In the genomic region with DNA sequence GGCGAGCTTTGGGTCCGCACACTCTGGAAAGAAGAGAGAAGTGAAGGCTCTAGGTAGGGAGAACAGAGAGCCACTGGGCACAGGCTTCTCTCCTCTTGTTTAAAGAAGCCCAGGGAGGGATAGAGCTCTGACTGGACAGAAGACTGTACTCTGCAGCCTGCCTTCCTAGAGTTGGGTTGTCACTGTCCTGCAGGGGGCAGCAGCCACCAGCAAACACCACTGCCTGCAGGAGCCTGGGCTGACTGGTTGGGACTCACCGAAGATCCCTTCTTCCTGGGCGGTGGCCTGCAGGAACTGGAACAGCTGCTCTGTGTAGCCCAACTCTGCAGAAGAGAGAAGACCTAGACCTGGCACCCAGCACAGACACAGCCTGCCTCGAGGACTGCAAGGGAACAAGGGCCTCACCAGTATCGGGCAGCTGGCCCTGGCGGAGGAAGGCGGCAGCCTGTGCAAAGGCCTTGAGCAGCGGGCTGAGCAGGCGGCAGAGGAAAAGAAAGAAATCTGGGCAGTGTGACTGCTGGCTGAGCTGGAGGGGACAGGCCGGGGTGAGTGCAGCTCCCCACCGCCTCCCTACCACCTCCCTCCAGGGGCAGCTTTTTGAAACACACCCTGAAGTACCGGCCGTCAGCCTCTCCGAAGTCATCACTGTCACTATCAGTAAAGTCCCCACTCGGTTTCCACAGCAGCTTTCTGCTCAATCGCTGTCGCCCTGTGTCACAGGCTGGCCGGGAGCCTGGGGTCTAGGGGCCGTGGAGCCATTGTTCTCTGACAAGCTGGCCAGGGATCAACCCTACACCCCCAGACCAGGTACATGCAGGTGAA, we compare ENCODE assay signal across 8 cellular contexts. TPM values are rescaled to one million over a fixed set of nuclear protein-coding genes. Genes with fewer than 3 reads are reported as not detected.
DNase-seq lines count a peak whose midpoint lies in the region; ATAC-seq, FAIRE-seq and TF ChIP-seq lines count a peak whose summit lies in the region.
"Not testable (repeated sequence)": the region's sequence is repeated elsewhere in the genome, so short reads cannot be mapped to it uniquely, and the experiment has no call there.

No MANE protein-coding gene starts in this region.

- TF ChIP-seq CTCF in epithelial cell of esophagus (IDR thresholded peaks at IDR 0.05; ENCODE audit: insufficient read depth, low read depth, low read length, missing control alignments) (peak; percentile 77), lower lobe of right lung (IDR thresholded peaks at IDR 0.05) (peak; percentile 79)

- H3K4me3 ChIP-seq in SJCRH30; epithelial cell of esophagus (ENCODE audit: low read length); lower lobe of right lung: not testable (repeated sequence)

- not testable (repeated sequence) for H3K36me3 ChIP-seq in SJCRH30, lower lobe of right lung

- H3K9me3 ChIP-seq in SJCRH30 (replicated peaks); lower lobe of right lung: not testable (repeated sequence)

- ATAC-seq in HG03108 (IDR thresholded peaks at IDR 0.05; ENCODE audit: unreplicated experiment) (peak; percentile 73), lower lobe of right lung (peak; percentile 88 to 93)

- FAIRE-seq in GM18507 (lab: Jason Lieb, UNC), result peak; percentile 78

- H3K4me1 ChIP-seq in SJCRH30, lower lobe of right lung: not testable (repeated sequence)

- not testable (repeated sequence) for H3K27ac ChIP-seq in SJCRH30, lower lobe of right lung

- DNase-seq in 8988T (peak; percentile 68), GM18507 (ENCODE audit: extremely low spot score, insufficient read length, low read depth) (peak; percentile 50), SJCRH30 (peak; percentile 92 to 94), epithelial cell of esophagus (ENCODE audit: low read depth) (peak; percentile 84), lower lobe of right lung (peak; percentile 83)
- peak; percentile 38 to 55 for DNase-seq in activated T-helper 1 cell treated with anti-CD3 and anti-CD28 coated beads, Interleukin-2, amount 50 U/mL, for 16 hours (ENCODE audit: low read depth in 1 of 2, low spot score in 1 of 2)
- peak; percentile 30 to 65 for DNase-seq in stimulated activated CD4-positive, alpha-beta T cell treated with anti-CD3 and anti-CD28 coated beads, Interleukin-15, amount 100 ng/mL, for 48 hours (ENCODE audit: low read depth in 2 of 2)

- intact Hi-C loops in lower lobe of right lung (cut with DNase I), result not testable (repeated sequence)

- H3K27me3 ChIP-seq in SJCRH30; lower lobe of right lung (ENCODE audit: low read depth): not testable (repeated sequence)

RNA-seq across cellular contexts. Expression of gene GPAT2, which starts 11.8 kb away (rescaled TPM):
- 0.05 and 0.08 TPM in 2 replicates for total RNA-seq in SJCRH30 (2014; rRNA removed; shearing (Covaris generic))
- 4.3 TPM for total RNA-seq in lower lobe of right lung

RNA-seq across cellular contexts. Expression of gene ANKRD36C, which starts 31.3 kb away (rescaled TPM):
- total RNA-seq in SJCRH30 (2014; rRNA removed; shearing (Covaris generic)), result 16.6 and 28.8 TPM in 2 replicates
- 22.2 TPM for total RNA-seq in lower lobe of right lung
